In genomic region chrX:155071694-155072215, GRCh38 we compare ENCODE assay signal across 6 cellular contexts. TPM values are rescaled to one million over a fixed set of nuclear protein-coding genes. Genes with fewer than 3 reads are reported as not detected.
DNase-seq lines count a peak whose midpoint lies in the region; ATAC-seq and TF ChIP-seq lines count a peak whose summit lies in the region.

No MANE protein-coding gene starts in this region.

- 0 to 31% methylated on average over 21 to 24 of the region's 24 CpGs for WGBS in esophagus, 2 donors
- WGBS in spleen, 5 donors, result 0 to 55% (median 0%) methylated on average over 18 to 24 of the region's 24 CpGs

- peak; percentile 14 for ATAC-seq in GM19351 (IDR thresholded peaks at IDR 0.05; ENCODE audit: unreplicated experiment)

- DNase-seq in LNCaP clone FGC (ENCODE audit: low read depth), result no peak
- DNase-seq in spleen, result peak; percentile 88
- DNase-seq in superior temporal gyrus (ENCODE audit: extremely low spot score), result no peak
- no peak for DNase-seq in ureter (ENCODE audit: low spot score)

- peak overlapping the region; percentile 78 to 87 for H3K27ac ChIP-seq in esophagus (ENCODE audit: low read depth in 2 of 2, low read length in 1 of 2)
- H3K27ac ChIP-seq in spleen, result peak overlapping the region; percentile 57 to 91 (median 88)

- no peak for TF ChIP-seq CTCF in LNCaP clone FGC (IDR thresholded peaks at IDR 0.05; ENCODE audit: control insufficient read depth, extremely low read depth, insufficient read depth)
- no peak for TF ChIP-seq CTCF in spleen (IDR thresholded peaks at IDR 0.05 in 8 of 11, conservative IDR thresholded peaks at IDR 0.05 in 3 of 11)

- H3K9me3 ChIP-seq in esophagus (ENCODE audit: control insufficient read depth in 2 of 2, insufficient read depth in 1 of 2, low read depth in 1 of 2, low read length in 1 of 2) (no peaks in the 10 kb centered on the region), spleen (no peaks in the 10 kb centered on the region)

- H3K4me3 ChIP-seq in LNCaP clone FGC (ENCODE audit: low read depth, low read length) (peak overlapping the region; percentile 76), esophagus (ENCODE audit: low read depth in 1 of 2, low read length in 2 of 2) (peak overlapping the region; percentile 67 to 79), spleen (peak overlapping the region; percentile 47 to 81 (median 58))

- H3K27me3 ChIP-seq in esophagus (ENCODE audit: control insufficient read depth in 1 of 2, insufficient read depth in 2 of 2, low read length in 2 of 2) (no peaks in the 10 kb centered on the region), spleen (replicated peaks in 1 of 7) (no peaks in the 10 kb centered on the region)

- H3K36me3 ChIP-seq in esophagus (ENCODE audit: control insufficient read depth in 2 of 2, insufficient read depth in 2 of 2, low read length in 1 of 2) (no peaks in the 10 kb centered on the region), spleen (peaks cover 0 to 26% (median 4%) of the 10 kb centered on the region in 6 donors)

- H3K4me1 ChIP-seq in esophagus (ENCODE audit: control insufficient read depth in 2 of 2, insufficient read depth in 2 of 2, low read length in 1 of 2) (no peaks in the 10 kb centered on the region), spleen (peaks cover 0 to 46% (median 23%) of the 10 kb centered on the region in 6 donors)

- intact Hi-C loops in spleen (cut with DNase I; ENCODE audit: low total_unique reads), result no loop called here

- TF ChIP-seq POLR2A in spleen (IDR thresholded peaks at IDR 0.05), result no peak

RNA-seq across cellular contexts. Expression of gene BRCC3, which starts 0.4 kb away (rescaled TPM):
- polyA plus RNA-seq in esophagus (10 to 100 TPM in 1 of 2 donors, 1 to 10 TPM in 1; 9.8 to 17.6 TPM), spleen (1 to 10 TPM; 5.8 to 8.8 (median 7.9) TPM)
- total RNA-seq in spleen (10 to 100 TPM in 6 of 7 donors, 1 to 10 TPM in 1; 8.6 to 17.8 (median 16.5) TPM), ureter (23.3 TPM)

RNA-seq across cellular contexts. Expression of gene CMC4, which starts 0.8 kb away (rescaled TPM):
- 10 to 100 TPM; 10.1 to 14.2 TPM for polyA plus RNA-seq in esophagus
- total RNA-seq in spleen, result 10 to 100 TPM in 2 of 7 donors, 1 to 10 TPM in 5; 3.1 to 14.2 (median 4.9) TPM
- polyA plus RNA-seq in spleen, result 10 to 100 TPM; 15.2 to 21.7 (median 19.2) TPM
- total RNA-seq in ureter, result 9.1 TPM

RNA-seq across cellular contexts. Expression of gene MTCP1, which starts 0.8 kb away (rescaled TPM):
- polyA plus RNA-seq in esophagus (10 to 100 TPM; 11.6 to 64.1 TPM), spleen (10 to 100 TPM; 21.1 to 33.0 (median 31.4) TPM)
- total RNA-seq in spleen (10 to 100 TPM in 4 of 7 donors, 1 to 10 TPM in 3; 1.2 to 16.8 (median 12.9) TPM), ureter (17.7 TPM)

RNA-seq across cellular contexts. Expression of gene FUNDC2, which starts 45.1 kb away (rescaled TPM):
- polyA plus RNA-seq in esophagus (10 to 100 TPM; 31.8 to 58.4 TPM), spleen (100 to 1,000 TPM in 2 of 3 donors, 10 to 100 TPM in 1; 68.4 to 113 (median 109) TPM)
- total RNA-seq in spleen (10 to 100 TPM; 29.3 to 66.3 (median 52.7) TPM), ureter (78.4 TPM)

RNA-seq across cellular contexts. Expression of gene F8, which starts 49.2 kb away (rescaled TPM):
- polyA plus RNA-seq in esophagus, result 1 to 10 TPM; 2.2 TPM
- 100 to 1,000 TPM in 1 of 7 donors, 10 to 100 TPM in 6; 53.2 to 135 (median 75.6) TPM for total RNA-seq in spleen
- polyA plus RNA-seq in spleen, result 10 to 100 TPM in 1 of 3 donors, 1 to 10 TPM in 2; 3.4 to 12.1 (median 9.3) TPM
- 28.2 TPM for total RNA-seq in ureter
